1 cellular context compared by ENCODE assay signal in genomic region chr11:111986589-111986988, GRCh38.
TF ChIP-seq lines count a peak whose summit lies in the region.

No MANE protein-coding gene starts in this region.

TF ChIP-seq in HepG2, 621 proteins besides CTCF, POLR2A, EP300 and RAD21:
- TF ChIP-seq HCFC1 (IDR thresholded peaks at IDR 0.05; ENCODE audit: low read depth, low read length) (no peak), ZNF800 (CRISPR knock-in tag; IDR thresholded peaks at IDR 0.05) (no peak), ZNF598 (CRISPR knock-in tag; IDR thresholded peaks at IDR 0.05; ENCODE audit: borderline replicate concordance) (no peak), ZNF780A (CRISPR knock-in tag; IDR thresholded peaks at IDR 0.05) (no peak), ZNF570 (CRISPR knock-in tag; IDR thresholded peaks at IDR 0.05; ENCODE audit: borderline replicate concordance) (no peak), ZNF337 (CRISPR knock-in tag; IDR thresholded peaks at IDR 0.05; ENCODE audit: borderline replicate concordance, low read depth) (no peak), NFRKB (IDR thresholded peaks at IDR 0.05) (no peak), ZNF652 (CRISPR knock-in tag; IDR thresholded peaks at IDR 0.05; ENCODE audit: borderline replicate concordance, low read depth) (no peak), RORA (CRISPR knock-in tag; IDR thresholded peaks at IDR 0.05) (no peak), ZXDC (CRISPR knock-in tag; IDR thresholded peaks at IDR 0.05) (no peak), ZBTB49 (CRISPR knock-in tag; IDR thresholded peaks at IDR 0.05; ENCODE audit: borderline replicate concordance) (no peak), ZBTB38 (CRISPR knock-in tag; IDR thresholded peaks at IDR 0.05) (no peak), KLF13 (CRISPR knock-in tag; IDR thresholded peaks at IDR 0.05) (no peak)
